ENCODE assay signal across 8 cellular contexts in the genomic region with DNA sequence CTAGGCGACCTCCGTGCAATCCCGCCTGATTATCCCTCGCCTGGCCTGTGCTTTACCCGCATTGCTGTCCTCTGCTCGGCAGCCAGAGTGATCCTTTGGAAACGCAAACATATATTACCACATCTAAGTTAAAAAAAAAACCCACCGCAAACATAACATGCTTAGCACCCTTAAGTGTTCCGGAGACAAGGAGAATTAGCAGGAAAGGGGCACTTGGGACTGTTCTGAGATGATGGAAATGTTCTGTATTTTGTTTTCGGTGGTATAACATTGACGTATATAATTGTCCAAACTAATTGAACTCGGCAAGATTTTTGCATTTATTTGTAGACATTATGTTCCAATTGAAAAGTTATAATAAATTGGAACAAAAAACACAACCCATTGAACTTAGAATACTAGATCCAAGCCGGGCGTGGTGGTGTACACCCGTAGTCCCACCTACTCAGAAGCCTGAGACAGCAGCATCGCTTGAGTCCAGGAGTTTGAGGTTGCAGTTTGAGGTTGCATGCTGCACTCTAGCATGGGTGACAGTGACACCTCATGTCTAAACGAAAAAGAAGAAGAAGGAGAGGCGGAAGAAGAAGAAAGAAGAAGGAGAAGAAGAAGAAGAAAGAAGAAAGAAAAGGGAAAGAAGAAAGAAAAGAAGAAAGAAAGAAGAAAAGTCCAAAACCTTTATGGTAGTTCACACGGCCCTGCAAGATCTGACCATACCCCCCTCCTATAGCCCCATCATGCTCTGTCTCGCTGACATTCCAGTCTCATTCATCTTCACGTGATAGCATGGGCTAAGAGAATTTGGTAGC. TPM values are rescaled to one million over a fixed set of nuclear protein-coding genes. Genes with fewer than 3 reads are reported as not detected.
A peak's percentile ranks its signal among the peaks of the same experiment; 100 is the strongest.
DNase-seq lines count a peak whose midpoint lies in the region; ATAC-seq and TF ChIP-seq lines count a peak whose summit lies in the region.

No MANE protein-coding gene starts in this region.

- H3K9me3 Mint-ChIP-seq in activated naive CD4-positive, alpha-beta T cell treated with anti-CD3 and anti-CD28 coated beads for 36 hours, result no peaks in the 10 kb centered on the region
- no peaks in the 10 kb centered on the region for H3K9me3 Mint-ChIP-seq in immature natural killer cell

- H3K27me3 ChIP-seq in thoracic aorta (replicated peaks; ENCODE audit: insufficient read depth), result no peaks in the 10 kb centered on the region

- no peaks in the 10 kb centered on the region for H3K27me3 Mint-ChIP-seq in activated naive CD4-positive, alpha-beta T cell treated with anti-CD3 and anti-CD28 coated beads for 36 hours (ENCODE audit: low read depth)
- peaks cover 6 to 12% (median 9%) of the 10 kb centered on the region in 3 donors for H3K27me3 Mint-ChIP-seq in immature natural killer cell (ENCODE audit: low read depth in 3 of 3)

- peaks cover 42% of the 10 kb centered on the region for H3K4me1 Mint-ChIP-seq in activated naive CD4-positive, alpha-beta T cell treated with anti-CD3 and anti-CD28 coated beads for 36 hours (ENCODE audit: low read depth)
- H3K4me1 Mint-ChIP-seq in immature natural killer cell, result peaks cover 37 to 40% of the 10 kb centered on the region in 2 donors

- intact Hi-C loops in activated naive CD4-positive, alpha-beta T cell treated with anti-CD3 and anti-CD28 coated beads for 36 hours (cut with micrococcal nuclease), result loop anchor here (1.0 to 5.0 kb wide), 6 partner anchors 44 to 260 kb away; a partner anchor contains a TSS

- CTCF ChIA-PET in activated naive CD4-positive, alpha-beta T cell treated with anti-CD3 and anti-CD28 coated beads for 36 hours (lab: Charles Lee), result interaction anchor here (0.6 to 1.2 kb wide), 2 partner anchors 22 to 40 kb away, joined by 3 read pairs; no protein-coding TSS in a partner anchor

- H3K4me3 ChIP-seq in WI38 (ENCODE audit: low read depth, low read length) (peak overlapping the region; percentile 87), thoracic aorta (peak overlapping the region; percentile 82)

- TF ChIP-seq CTCF in WI38 (IDR thresholded peaks at IDR 0.05; ENCODE audit: low read depth, low read length) (no peak), thoracic aorta (IDR thresholded peaks at IDR 0.05) (no peak)

- H3K27ac ChIP-seq in thoracic aorta, result peak overlapping the region in 1 of 2 donors; percentile 42

- ATAC-seq in thoracic aorta (ENCODE audit: insufficient number of reproducible peaks, low FRiP score, low read depth), result no peak
- no peak for ATAC-seq in HG03457 (IDR thresholded peaks at IDR 0.05; ENCODE audit: unreplicated experiment)
- no peak for ATAC-seq in GM19455 (IDR thresholded peaks at IDR 0.05; ENCODE audit: unreplicated experiment)

- H3K36me3 ChIP-seq in thoracic aorta, result no peaks in the 10 kb centered on the region

- H3K4me1 ChIP-seq in thoracic aorta (ENCODE audit: control insufficient read depth in 1 of 2, low read depth in 2 of 2), result peaks cover 12 to 35% of the 10 kb centered on the region in 2 donors

- H3K27ac Mint-ChIP-seq in activated naive CD4-positive, alpha-beta T cell treated with anti-CD3 and anti-CD28 coated beads for 36 hours, result peak overlapping the region; percentile 87
- H3K27ac Mint-ChIP-seq in immature natural killer cell, result peak overlapping the region; percentile 94 to 98 (median 96)

- peaks cover 11% of the 10 kb centered on the region for H3K36me3 Mint-ChIP-seq in activated naive CD4-positive, alpha-beta T cell treated with anti-CD3 and anti-CD28 coated beads for 36 hours (ENCODE audit: low read depth)
- no peaks in the 10 kb centered on the region for H3K36me3 Mint-ChIP-seq in immature natural killer cell

- H3K4me3 Mint-ChIP-seq in activated naive CD4-positive, alpha-beta T cell treated with anti-CD3 and anti-CD28 coated beads for 36 hours, result peak overlapping the region; percentile 94
- peak overlapping the region; percentile 96 to 100 (median 97) for H3K4me3 Mint-ChIP-seq in immature natural killer cell

- no peaks in the 10 kb centered on the region for H3K9me3 ChIP-seq in thoracic aorta

- no peak for DNase-seq in activated naive CD4-positive, alpha-beta T cell treated with anti-CD3 and anti-CD28 coated beads for 36 hours
- no peak for DNase-seq in activated naive CD4-positive, alpha-beta T cell treated with Interleukin-2 at 50 U/mL for 16 hours
- DNase-seq in immature natural killer cell (no peak), thoracic aorta (ENCODE audit: low spot score) (no peak), HuH-7 (ENCODE audit: low spot score) (no peak)

RNA-seq across cellular contexts. Expression of a gene that starts 0.6 kb away (rescaled TPM):
- total RNA-seq in activated naive CD4-positive, alpha-beta T cell treated with anti-CD3 and anti-CD28 coated beads for 36 hours, result 10 to 100 TPM; 14.8 to 17.6 TPM
- polyA plus RNA-seq in immature natural killer cell, result 10 to 100 TPM in 2 of 3 donors, 1 to 10 TPM in 1; 9.2 to 15.4 (median 15.0) TPM
- 10 to 100 TPM; 17.6 to 38.1 TPM for total RNA-seq in thoracic aorta

RNA-seq across cellular contexts. Expression of a gene that starts 15.9 kb away (rescaled TPM):
- total RNA-seq in activated naive CD4-positive, alpha-beta T cell treated with anti-CD3 and anti-CD28 coated beads for 36 hours, result not detected
- not detected for polyA plus RNA-seq in immature natural killer cell
- total RNA-seq in thoracic aorta, result 100 to 1,000 TPM in 1 of 2 donors, 10 to 100 TPM in 1; 73.2 to 112 TPM

RNA-seq across cellular contexts. Expression of a gene that starts 44.8 kb away (rescaled TPM):
- total RNA-seq in activated naive CD4-positive, alpha-beta T cell treated with anti-CD3 and anti-CD28 coated beads for 36 hours, result 10 to 100 TPM; 35.3 to 35.6 TPM
- 10 to 100 TPM; 24.1 to 31.6 (median 24.4) TPM for polyA plus RNA-seq in immature natural killer cell
- 10 to 100 TPM; 24.9 to 25.3 TPM for total RNA-seq in thoracic aorta

Comparison
In these comparisons a context has a peak if more than half of its experiments do, and no peak if none do; other contexts are left out.
1. RNA of a gene that starts 15.9 kb away (total RNA-seq): 73.2 to 112 TPM in thoracic aorta; not detected in activated naive CD4-positive, alpha-beta T cell treated with anti-CD3 and anti-CD28 coated beads for 36 hours; every median in the first group is over 10 times any median in the second.